Comparison of ENCODE assay signal across 13 cellular contexts in genomic region chrX:153276049-153276448, GRCh38. TPM values are rescaled to one million over a fixed set of nuclear protein-coding genes. Genes with fewer than 3 reads are reported as not detected.
"Had no signal": no experiment of that assay in that cellular context is flagged by ENCODE, and none has a peak within 500 bp of the region (broad histone marks: within the 10 kb centered on the region; RNA-seq: fewer than 3 reads in every experiment).

No MANE protein-coding gene starts in this region.

RNA-seq across cellular contexts. Expression of gene PNMA6F, which starts 45.5 kb away (rescaled TPM):
- total RNA-seq: activated B cell treated with CpG ODN at 0.5 μM for 24 hours; activated CD4-positive, alpha-beta memory T cell treated with anti-CD3 and anti-CD28 coated beads for 36 hours; activated CD4-positive, alpha-beta memory T cell treated with anti-CD3 and anti-CD28 coated beads, Interleukin-2, amount 10 ng/mL, durations not matched to agents 7 days and 5 days; activated CD4-positive, alpha-beta T cell treated with anti-CD3 and anti-CD28 coated beads for 36 hours; activated CD4-positive, alpha-beta T cell treated with anti-CD3 and anti-CD28 coated beads, Interleukin-2, amount 10 ng/mL, durations not matched to agents 7 days and 5 days; activated CD8-positive, alpha-beta memory T cell treated with anti-CD3 and anti-CD28 coated beads for 36 hours; activated CD8-positive, alpha-beta memory T cell treated with anti-CD3 and anti-CD28 coated beads, Interleukin-2, amount 10 ng/mL, durations not matched to agents 7 days and 5 days; activated CD8-positive, alpha-beta T cell treated with anti-CD3 and anti-CD28 coated beads for 36 hours; activated CD8-positive, alpha-beta T cell treated with anti-CD3 and anti-CD28 coated beads, Interleukin-2, amount 10 ng/mL, durations not matched to agents 7 days and 5 days; T-cell; T-helper 1 cell treated with Interleukin-12 subunit alpha and Interleukin-12 subunit beta and Interleukin-4 antibody, amounts not matched to agents 30 ng/mL and 1 ng/mL, for 36 hours; T-helper 17 cell; T-helper 2 cell treated with Interferon-gamma antibody and Interleukin-4, amounts not matched to agents 100 ng/mL and 5 ng/mL, for 36 hours had no signal
